Comparison of ENCODE assay signal across 1 cellular context in genomic region chr17:59619313-59620063, GRCh38.
TF ChIP-seq lines count a peak whose summit lies in the region.

Gene CLTC (plus strand): TSS chr17:59619895. CDS start chr17:59620132, 237 bp downstream.

TF ChIP-seq in HepG2, 621 proteins besides CTCF, POLR2A, EP300 and RAD21 (continued from another document and continues in another):
- TF ChIP-seq ARID5B (CRISPR knock-in tag; IDR thresholded peaks at IDR 0.05) (peak; percentile 70; the same call in 1 of the 2 replicates), MATR3 (CRISPR knock-in tag; IDR thresholded peaks at IDR 0.05) (no peak), ZNF510 (CRISPR knock-in tag; IDR thresholded peaks at IDR 0.05; ENCODE audit: low read depth) (peak; percentile 89; the same call in 1 of the 2 replicates), SMYD3 (CRISPR knock-in tag; IDR thresholded peaks at IDR 0.05) (no peak), FUBP1 (CRISPR knock-in tag; IDR thresholded peaks at IDR 0.05; ENCODE audit: borderline replicate concordance) (no peak), NBN (conservative IDR thresholded peaks at IDR 0.05) (no peak; the same call in 1 of the 2 replicates), XRCC5 (optimal IDR thresholded peaks at IDR 0.05; ENCODE audit: low read length) (peak; percentile 96), ZBTB42 (CRISPR knock-in tag; IDR thresholded peaks at IDR 0.05) (no peak), CSRNP1 (CRISPR knock-in tag; IDR thresholded peaks at IDR 0.05) (peak; percentile 90), PPARG (CRISPR knock-in tag; conservative IDR thresholded peaks at IDR 0.05) (peak; percentile 62; the same call in 1 of the 2 replicates), KLF6 (CRISPR knock-in tag; IDR thresholded peaks at IDR 0.05) (peak; percentile 97), SMARCC2 (IDR thresholded peaks at IDR 0.05) (no peak), ZNF558 (CRISPR knock-in tag; IDR thresholded peaks at IDR 0.05; ENCODE audit: borderline replicate concordance) (peak; percentile 53; the same call in 1 of the 2 replicates), TOE1 (CRISPR knock-in tag; IDR thresholded peaks at IDR 0.05) (peak; percentile 84; the same call in 1 of the 2 replicates), HNRNPK (IDR thresholded peaks at IDR 0.05; ENCODE audit: low read depth, low read length, poor library complexity, severe bottlenecking) (peak; percentile 49), NR2C2 (CRISPR knock-in tag; IDR thresholded peaks at IDR 0.05; ENCODE audit: borderline replicate concordance) (peak; percentile 79), ATF2 (CRISPR knock-in tag; IDR thresholded peaks at IDR 0.05) (peak; percentile 91), PHF21A (CRISPR knock-in tag; IDR thresholded peaks at IDR 0.05) (peak; percentile 62; the same call in 1 of the 2 replicates), TFAP4 (IDR thresholded peaks at IDR 0.05; ENCODE audit: borderline replicate concordance, low read depth) (peak; percentile 90; the same call in 1 of the 2 replicates), MIXL1 (CRISPR knock-in tag; IDR thresholded peaks at IDR 0.05) (peak; percentile 86), ZNF615 (CRISPR knock-in tag; IDR thresholded peaks at IDR 0.05; ENCODE audit: borderline replicate concordance) (peak; percentile 94), ZFP90 (CRISPR knock-in tag; IDR thresholded peaks at IDR 0.05; ENCODE audit: borderline replicate concordance) (peak; percentile 54), ZNF775 (CRISPR knock-in tag; IDR thresholded peaks at IDR 0.05; ENCODE audit: borderline replicate concordance) (peak; percentile 93; the same call in 1 of the 2 replicates), TAF15 (IDR thresholded peaks at IDR 0.05; ENCODE audit: low read depth, low read length, poor library complexity, severe bottlenecking) (peak; percentile 97), ZNF766 (CRISPR knock-in tag; IDR thresholded peaks at IDR 0.05; ENCODE audit: borderline replicate concordance) (peak; percentile 65; the same call in 1 of the 2 replicates), ZNF263 (CRISPR knock-in tag; IDR thresholded peaks at IDR 0.05) (peak; percentile 75), AKNA (CRISPR knock-in tag; IDR thresholded peaks at IDR 0.05; ENCODE audit: borderline replicate concordance) (no peak), ZNF749 (CRISPR knock-in tag; IDR thresholded peaks at IDR 0.05; ENCODE audit: borderline replicate concordance) (peak; percentile 75; the same call in 1 of the 2 replicates), RFXANK (CRISPR knock-in tag; IDR thresholded peaks at IDR 0.05) (peak; percentile 84; the same call in 1 of the 2 replicates), FOXA3 (CRISPR knock-in tag; IDR thresholded peaks at IDR 0.05) (peak; percentile 57), GFI1 (CRISPR knock-in tag; IDR thresholded peaks at IDR 0.05; ENCODE audit: borderline replicate concordance) (peak; percentile 85), ZZZ3 (CRISPR knock-in tag; IDR thresholded peaks at IDR 0.05; ENCODE audit: borderline replicate concordance) (peak; percentile 98)
- TF ChIP-seq, protein P1, sequence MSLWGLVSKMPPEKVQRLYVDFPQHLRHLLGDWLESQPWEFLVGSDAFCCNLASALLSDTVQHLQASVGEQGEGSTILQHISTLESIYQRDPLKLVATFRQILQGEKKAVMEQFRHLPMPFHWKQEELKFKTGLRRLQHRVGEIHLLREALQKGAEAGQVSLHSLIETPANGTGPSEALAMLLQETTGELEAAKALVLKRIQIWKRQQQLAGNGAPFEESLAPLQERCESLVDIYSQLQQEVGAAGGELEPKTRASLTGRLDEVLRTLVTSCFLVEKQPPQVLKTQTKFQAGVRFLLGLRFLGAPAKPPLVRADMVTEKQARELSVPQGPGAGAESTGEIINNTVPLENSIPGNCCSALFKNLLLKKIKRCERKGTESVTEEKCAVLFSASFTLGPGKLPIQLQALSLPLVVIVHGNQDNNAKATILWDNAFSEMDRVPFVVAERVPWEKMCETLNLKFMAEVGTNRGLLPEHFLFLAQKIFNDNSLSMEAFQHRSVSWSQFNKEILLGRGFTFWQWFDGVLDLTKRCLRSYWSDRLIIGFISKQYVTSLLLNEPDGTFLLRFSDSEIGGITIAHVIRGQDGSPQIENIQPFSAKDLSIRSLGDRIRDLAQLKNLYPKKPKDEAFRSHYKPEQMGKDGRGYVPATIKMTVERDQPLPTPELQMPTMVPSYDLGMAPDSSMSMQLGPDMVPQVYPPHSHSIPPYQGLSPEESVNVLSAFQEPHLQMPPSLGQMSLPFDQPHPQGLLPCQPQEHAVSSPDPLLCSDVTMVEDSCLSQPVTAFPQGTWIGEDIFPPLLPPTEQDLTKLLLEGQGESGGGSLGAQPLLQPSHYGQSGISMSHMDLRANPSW (CRISPR knock-in tag; IDR thresholded peaks at IDR 0.05; ENCODE audit: borderline replicate concordance) = peak; percentile 77; the same call in 1 of the 2 replicates
- TF ChIP-seq, protein P2, sequence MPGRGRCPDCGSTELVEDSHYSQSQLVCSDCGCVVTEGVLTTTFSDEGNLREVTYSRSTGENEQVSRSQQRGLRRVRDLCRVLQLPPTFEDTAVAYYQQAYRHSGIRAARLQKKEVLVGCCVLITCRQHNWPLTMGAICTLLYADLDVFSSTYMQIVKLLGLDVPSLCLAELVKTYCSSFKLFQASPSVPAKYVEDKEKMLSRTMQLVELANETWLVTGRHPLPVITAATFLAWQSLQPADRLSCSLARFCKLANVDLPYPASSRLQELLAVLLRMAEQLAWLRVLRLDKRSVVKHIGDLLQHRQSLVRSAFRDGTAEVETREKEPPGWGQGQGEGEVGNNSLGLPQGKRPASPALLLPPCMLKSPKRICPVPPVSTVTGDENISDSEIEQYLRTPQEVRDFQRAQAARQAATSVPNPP (CRISPR knock-in tag; IDR thresholded peaks at IDR 0.05) = 0 out of 2 replicates have a peak, but pooled peaks have one; percentile 42
- TF ChIP-seq, protein P3, sequence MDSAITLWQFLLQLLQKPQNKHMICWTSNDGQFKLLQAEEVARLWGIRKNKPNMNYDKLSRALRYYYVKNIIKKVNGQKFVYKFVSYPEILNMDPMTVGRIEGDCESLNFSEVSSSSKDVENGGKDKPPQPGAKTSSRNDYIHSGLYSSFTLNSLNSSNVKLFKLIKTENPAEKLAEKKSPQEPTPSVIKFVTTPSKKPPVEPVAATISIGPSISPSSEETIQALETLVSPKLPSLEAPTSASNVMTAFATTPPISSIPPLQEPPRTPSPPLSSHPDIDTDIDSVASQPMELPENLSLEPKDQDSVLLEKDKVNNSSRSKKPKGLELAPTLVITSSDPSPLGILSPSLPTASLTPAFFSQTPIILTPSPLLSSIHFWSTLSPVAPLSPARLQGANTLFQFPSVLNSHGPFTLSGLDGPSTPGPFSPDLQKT (CRISPR knock-in tag; IDR thresholded peaks at IDR 0.05; ENCODE audit: borderline replicate concordance) = peak; percentile 88; the same call in 1 of the 2 replicates
